In the genomic region with DNA sequence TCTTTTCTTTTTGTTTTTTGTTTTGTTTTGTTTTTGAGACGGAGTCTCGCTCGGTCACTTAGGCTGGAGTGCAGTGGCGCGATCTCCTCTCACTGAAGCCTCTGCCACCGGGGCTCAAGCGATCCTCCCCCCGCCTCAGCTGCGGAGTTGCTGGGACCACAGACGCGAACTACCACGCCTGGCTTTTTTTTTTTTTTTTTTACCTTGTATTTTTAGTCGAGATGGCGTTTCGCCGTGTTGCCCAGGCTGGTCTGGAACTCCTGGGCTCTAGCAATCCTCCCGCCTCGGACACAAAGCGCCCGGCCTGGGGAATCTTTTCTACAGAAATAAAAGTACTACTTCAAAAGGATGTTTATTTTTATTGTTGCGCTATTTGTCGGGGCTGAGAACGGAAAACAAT, we compare ENCODE assay signal across 10 cellular contexts. TPM values are rescaled to one million over a fixed set of nuclear protein-coding genes. Genes with fewer than 3 reads are reported as not detected.
A peak's percentile ranks its signal among the peaks of the same experiment; 100 is the strongest.
DNase-seq lines count a peak whose midpoint lies in the region; ATAC-seq, FAIRE-seq and TF ChIP-seq lines count a peak whose summit lies in the region.
"Had no signal": no experiment of that assay in that cellular context is flagged by ENCODE, and none has a peak within 500 bp of the region (broad histone marks: within the 10 kb centered on the region; RNA-seq: fewer than 3 reads in every experiment).

No MANE protein-coding gene starts in this region.

- POLR2A ChIA-PET in CD8-positive, alpha-beta T cell (lab: Charles Lee) = interaction anchor here (0.8 to 1.0 kb wide), 2 partner anchors 26 to 49 kb away, joined by 3 to 5 read pairs; partner anchors contain the start of gene ARNT

- peak overlapping the region; percentile 94 for H3K4me3 Mint-ChIP-seq in CD8-positive, alpha-beta T cell
- peak overlapping the region; percentile 74 for H3K4me3 Mint-ChIP-seq in neural crest cell

- peaks cover 17% of the 10 kb centered on the region for H3K4me1 ChIP-seq in CD8-positive, alpha-beta T cell (ENCODE audit: insufficient read depth, low read length)
- no peaks in the 10 kb centered on the region for H3K4me1 ChIP-seq in breast epithelium

- ATAC-seq in CD8-positive, alpha-beta T cell = no peak
- ATAC-seq in GM21526 (IDR thresholded peaks at IDR 0.05; ENCODE audit: low FRiP score, unreplicated experiment) = no peak

- H3K27ac ChIP-seq in CD8-positive, alpha-beta T cell (ENCODE audit: low read depth, low read length) = no peak overlapping the region
- no peak overlapping the region for H3K27ac ChIP-seq in breast epithelium
- H3K27ac ChIP-seq in caudate nucleus (ENCODE audit: low read depth, low read length) = no peak overlapping the region

- no peaks in the 10 kb centered on the region for H3K9me3 ChIP-seq in CD8-positive, alpha-beta T cell (ENCODE audit: low read length)
- no peaks in the 10 kb centered on the region for H3K9me3 ChIP-seq in breast epithelium

- no peaks in the 10 kb centered on the region for H3K9me3 Mint-ChIP-seq in CD8-positive, alpha-beta T cell
- H3K9me3 Mint-ChIP-seq in neural crest cell = no peaks in the 10 kb centered on the region

- no peak for FAIRE-seq in frontal cortex (lab: Jason Lieb, UNC)

- TF ChIP-seq CTCF in CD8-positive, alpha-beta T cell (IDR thresholded peaks at IDR 0.05) = no peak
- no peak for TF ChIP-seq CTCF in breast epithelium (IDR thresholded peaks at IDR 0.05)
- TF ChIP-seq CTCF in neural crest cell (conservative IDR thresholded peaks at IDR 0.05) = no peak

- H3K36me3 Mint-ChIP-seq in CD8-positive, alpha-beta T cell = peaks cover 33% of the 10 kb centered on the region
- peaks cover 23% of the 10 kb centered on the region for H3K36me3 Mint-ChIP-seq in neural crest cell (ENCODE audit: low read depth)

- H3K4me1 Mint-ChIP-seq in CD8-positive, alpha-beta T cell (ENCODE audit: low read depth) = peaks cover 31% of the 10 kb centered on the region
- peaks cover 25% of the 10 kb centered on the region for H3K4me1 Mint-ChIP-seq in neural crest cell

- intact Hi-C loops in CD8-positive, alpha-beta T cell (cut with DNase I, micrococcal nuclease) = loop anchor here (5.0 to 10.0 kb wide), 5 partner anchors 82 to 690 kb away; partner anchors contain the start of genes ANP32E (in 1 of the 2), ENSA (in 1 of the 2), GOLPH3L (in 1 of the 2) and MINDY1 (in 1 of the 2)
- intact Hi-C loops in breast epithelium (cut with DNase I; ENCODE audit: low total_unique reads) = no loop called here

- H3K36me3 ChIP-seq in CD8-positive, alpha-beta T cell (ENCODE audit: insufficient read depth, low read length) = peaks cover 4% of the 10 kb centered on the region
- H3K36me3 ChIP-seq in breast epithelium = no peaks in the 10 kb centered on the region

- CTCF ChIA-PET in CD8-positive, alpha-beta T cell (lab: Charles Lee) = no interaction called here

- no peak overlapping the region for H3K4me3 ChIP-seq in CD8-positive, alpha-beta T cell (ENCODE audit: low read depth, low read length)
- peak overlapping the region in 2 of 3 donors; percentile 73 to 87 for H3K4me3 ChIP-seq in breast epithelium

- H3K27me3 Mint-ChIP-seq in CD8-positive, alpha-beta T cell (ENCODE audit: low read depth) = no peaks in the 10 kb centered on the region
- no peaks in the 10 kb centered on the region for H3K27me3 Mint-ChIP-seq in neural crest cell (ENCODE audit: low read depth)

- no peaks in the 10 kb centered on the region for H3K27me3 ChIP-seq in CD8-positive, alpha-beta T cell (ENCODE audit: insufficient read depth, low read length)
- no peaks in the 10 kb centered on the region for H3K27me3 ChIP-seq in breast epithelium

- no peak for TF ChIP-seq POLR2A in breast epithelium (IDR thresholded peaks at IDR 0.05)

- DNase-seq in CD8-positive, alpha-beta T cell = peak in 1 of 7 experiments; percentile 11
- DNase-seq in NCI-H526 (lab: John Stamatoyannopoulos, UW) = peak; percentile 75
- peak in 1 of 2 donors; percentile 25 for DNase-seq in breast epithelium (ENCODE audit: low spot score in 2 of 2)
- DNase-seq in neural crest cell (ENCODE audit: low read depth, low spot score) = no peak
- no peak for DNase-seq in caudate nucleus (lab: John Stamatoyannopoulos, UW)
- no peak for DNase-seq in NCI-H1092 treated with DMSO at 0.1 percent for 48 hours (lab: John Stamatoyannopoulos, UW)
- no peak for DNase-seq in frontal cortex (ENCODE audit: low spot score in 2 of 2)
- DNase-seq: NCI-H187 treated with DMSO at 0.1 percent for 48 hours had no signal

- H3K27ac Mint-ChIP-seq in CD8-positive, alpha-beta T cell = no peak overlapping the region
- H3K27ac Mint-ChIP-seq in neural crest cell (ENCODE audit: unreplicated experiment) = no peak overlapping the region

RNA-seq across cellular contexts. Expression of gene SETDB1, which starts 1.1 kb away (rescaled TPM):
- total RNA-seq in CD8-positive, alpha-beta T cell = 10 to 100 TPM; 44.1 to 47.4 TPM
- 10 to 100 TPM; 33.4 to 44.6 (median 41.0) TPM for total RNA-seq in breast epithelium
- total RNA-seq in neural crest cell = 77.9 and 81.6 TPM in 2 replicates
- total RNA-seq in frontal cortex = 62.8 TPM

RNA-seq across cellular contexts. Expression of gene CTXND2, which starts 38.1 kb away (rescaled TPM):
- not detected for total RNA-seq in CD8-positive, alpha-beta T cell
- not detected for total RNA-seq in breast epithelium
- not detected in 2 replicates for total RNA-seq in neural crest cell
- total RNA-seq in frontal cortex = not detected
- total RNA-seq: activated CD8-positive, alpha-beta memory T cell treated with anti-CD3 and anti-CD28 coated beads for 36 hours had no signal

RNA-seq across cellular contexts. Expression of gene ARNT, which starts 48.7 kb away (rescaled TPM):
- total RNA-seq in CD8-positive, alpha-beta T cell = 10 to 100 TPM; 22.3 to 23.1 TPM
- total RNA-seq in breast epithelium (10 to 100 TPM; 62.5 to 76.5 (median 72.1) TPM), neural crest cell (28.2 and 29.0 TPM in 2 replicates), frontal cortex (14.7 TPM)

RNA-seq across cellular contexts. Expression of gene CERS2, which starts 49.6 kb away (rescaled TPM):
- total RNA-seq in CD8-positive, alpha-beta T cell = 10 to 100 TPM; 74.5 to 75.5 TPM
- 100 to 1,000 TPM; 121 to 131 (median 128) TPM for total RNA-seq in breast epithelium
- total RNA-seq in neural crest cell = 149 and 156 TPM in 2 replicates
- 30.2 TPM for total RNA-seq in frontal cortex

RNA-seq across cellular contexts. Expression of gene ANXA9, which starts 57.0 kb away (rescaled TPM):
- total RNA-seq in CD8-positive, alpha-beta T cell = under 1 TPM in 1 of 2 experiments, not detected in 1; 0.16 TPM
- 10 to 100 TPM in 1 of 3 donors, 1 to 10 TPM in 1, not detected in 1; 3.6 to 13.0 TPM for total RNA-seq in breast epithelium
- total RNA-seq in neural crest cell = not detected in 2 replicates
- under 0.01 TPM for total RNA-seq in frontal cortex

Comparison
In these comparisons a context has a peak if more than half of its experiments do, and no peak if none do; other contexts are left out.
1. DNase-seq: peak in NCI-H526 (2 of 2); none in neural crest cell (single experiment), caudate nucleus (0 of 61), NCI-H1092 treated with DMSO at 0.1 percent for 48 hours (single experiment) and frontal cortex (0 of 2).